In genomic region chr15:85840079-85840801, GRCh38 we compare ENCODE assay signal across 1 cellular context.
TF ChIP-seq lines count a peak whose summit lies in the region.

No MANE protein-coding gene starts in this region.

TF ChIP-seq in K562, 482 proteins besides CTCF, POLR2A, EP300 and RAD21 (continued from another document):
- TF ChIP-seq TFAP4 (CRISPR knock-in tag; IDR thresholded peaks at IDR 0.05; ENCODE audit: borderline replicate concordance) (peak; percentile 19; the same call in 1 of the 2 replicates), CEBPG (CRISPR knock-in tag; IDR thresholded peaks at IDR 0.05) (peak; percentile 77), CEBPG (tag; conservative IDR thresholded peaks at IDR 0.05 in 1 of 2, IDR thresholded peaks at IDR 0.05 in 1 of 2) (peak; percentile 58 to 95; a peak in 3 of 4 replicates)
TF ChIP-seq in K562: peak in this region for 7.
